ENCODE assay signal across 8 cellular contexts in the genomic region with DNA sequence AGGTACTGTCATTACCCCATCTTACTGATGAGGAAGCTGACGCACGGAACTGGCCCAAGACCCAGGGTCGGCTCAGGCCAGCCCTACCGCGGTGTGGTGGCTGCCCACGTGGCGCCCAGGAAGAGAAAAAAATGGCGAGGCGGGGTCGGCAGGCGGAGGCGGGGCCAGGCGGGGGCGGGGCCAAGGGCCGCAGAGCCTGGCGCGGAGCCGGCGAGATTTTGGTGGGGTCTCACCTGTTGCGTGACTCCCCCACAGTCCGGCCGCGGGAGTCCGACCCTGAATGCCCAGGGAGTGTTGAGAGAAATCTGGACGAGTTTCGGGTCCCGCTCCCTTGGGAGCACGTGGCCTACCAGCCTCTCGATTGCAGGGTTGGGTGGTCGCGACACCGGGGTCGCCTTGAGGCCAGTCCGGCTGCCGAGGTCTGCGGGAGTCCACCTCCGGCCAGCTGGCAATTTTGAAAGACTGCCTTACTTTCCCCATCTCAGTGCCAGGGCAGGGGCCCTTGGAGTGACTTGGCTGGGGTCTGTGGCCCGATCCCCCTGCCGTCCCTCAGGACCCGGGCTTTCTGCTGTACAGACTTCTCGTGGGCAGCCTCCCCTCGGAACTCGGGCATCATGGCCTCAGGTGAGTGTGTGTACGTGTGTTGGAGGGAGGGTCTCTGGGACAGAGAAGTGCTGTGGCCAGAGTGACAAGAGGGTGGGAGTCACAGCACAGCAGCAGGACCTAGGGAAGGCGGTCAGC. TPM values are rescaled to one million over a fixed set of nuclear protein-coding genes. Genes with fewer than 3 reads are reported as not detected.
A peak's percentile ranks its signal among the peaks of the same experiment; 100 is the strongest.
DNase-seq lines count a peak whose midpoint lies in the region; TF ChIP-seq lines count a peak whose summit lies in the region.

A gene (plus strand): TSS at position 183 of the 741 bp plus-strand sequence. CDS start 1,339 bp downstream, outside the sequence.

- H3K36me3 Mint-ChIP-seq in HFFc6 (ENCODE audit: low read depth), result peaks cover 13% of the 10 kb centered on the region

- H4K20me1 ChIP-seq in mammary epithelial cell (ENCODE audit: insufficient read depth, low read length), result no peaks in the 10 kb centered on the region

- peak within 1 kb of the TSS; percentile 88 for H3K9ac ChIP-seq in mammary epithelial cell (ENCODE audit: insufficient read depth, low read length)

- in situ Hi-C loops in mammary epithelial cell (cut with MboI; ENCODE audit: low sequenced_read_pairs in 2 of 2), result loop anchor here in 1 of 2 donors (10.0 kb wide), 1 partner anchor 75 kb away; a partner anchor contains a TSS

- peak within 1 kb of the TSS; percentile 95 for H3K4me3 Mint-ChIP-seq in HFFc6

- H3K27ac ChIP-seq in VCaP (peak within 1 kb of the TSS; percentile 95), mammary epithelial cell (ENCODE audit: insufficient read depth, low read depth, low read length) (peak within 1 kb of the TSS; percentile 78)

- dilution Hi-C loops in mammary epithelial cell (cut with HindIII; ENCODE audit: low sequenced_read_pairs), result loop anchor here (5.0 kb wide), 1 partner anchor 68 kb away; no protein-coding TSS in a partner anchor

- peaks cover 7% of the 10 kb centered on the region for H3K27me3 Mint-ChIP-seq in HFFc6 (ENCODE audit: insufficient read depth)

- H3K9me3 Mint-ChIP-seq in HFFc6, result no peaks in the 10 kb centered on the region

- no TSS peak for BruUV-seq in mammary epithelial cell (replicated peaks; lab: Mats Ljungman, UMichigan)

- H3K4me1 ChIP-seq in mammary epithelial cell (ENCODE audit: insufficient read depth, low read length), result peaks cover 40% of the 10 kb centered on the region

- no peaks in the 10 kb centered on the region for H3K27me3 ChIP-seq in mammary epithelial cell (ENCODE audit: insufficient read depth, low read length)

- peak within 1 kb of the TSS; percentile 100 for H3K27ac Mint-ChIP-seq in HFFc6

- CTCF ChIA-PET in mammary epithelial cell (lab: Charles Lee; ENCODE audit: low non-redundant PET), result no interaction called here

- peak within 1 kb of the TSS; percentile 84 for H2AFZ ChIP-seq in mammary epithelial cell (ENCODE audit: low read depth, low read length)

- H3K4me2 ChIP-seq in mammary epithelial cell (ENCODE audit: insufficient read depth, low read depth, low read length), result peak within 1 kb of the TSS; percentile 84

- no peaks in the 10 kb centered on the region for H3K36me3 ChIP-seq in mammary epithelial cell (ENCODE audit: insufficient read depth, low read length)

- TF ChIP-seq CTCF in GM12865 (IDR thresholded peaks at IDR 0.05; ENCODE audit: insufficient read depth, low read depth, low read length, missing control alignments) (no peak), HFFc6 (IDR thresholded peaks at IDR 0.05) (no peak), VCaP (conservative IDR thresholded peaks at IDR 0.05) (no peak), mammary epithelial cell (conservative IDR thresholded peaks at IDR 0.05 in 1 of 2, IDR thresholded peaks at IDR 0.05 in 1 of 2; ENCODE audit: extremely low read depth in 1 of 2, insufficient read depth in 1 of 2, low read depth in 1 of 2, low read length in 2 of 2) (no peak)

- WGBS in mammary epithelial cell (ENCODE audit: low coverage, missing lambda C conversion rate), result under 1% methylated on average over 11 of the region's 45 CpGs

- H3K4me3 ChIP-seq in GM12865 (ENCODE audit: low read depth, low read length) (peak within 1 kb of the TSS; percentile 63), mammary epithelial cell (replicated peaks in 1 of 3; ENCODE audit: insufficient read depth in 1 of 3, low read depth in 2 of 3, low read length in 3 of 3) (peak within 1 kb of the TSS; percentile 66 to 79 (median 69))

- H3K9me3 ChIP-seq in mammary epithelial cell (replicated peaks; ENCODE audit: insufficient read depth, low read length), result no peaks in the 10 kb centered on the region

- DNase-seq in GM12865 (ENCODE audit: low read depth) (peak; percentile 91), HFFc6 (peak; percentile 74), NCI-H1105 (lab: John Stamatoyannopoulos, UW) (peak; percentile 24), mammary epithelial cell (peak; percentile 77), inferior parietal cortex (ENCODE audit: extremely low spot score) (peak; percentile 45), superior temporal gyrus (ENCODE audit: extremely low spot score) (no peak)
- peak; percentile 55 to 69 (median 64) for DNase-seq in stimulated activated CD4-positive, alpha-beta T cell treated with anti-CD3 and anti-CD28 coated beads, Interleukin-12 subunit alpha, Interleukin-12 subunit beta, amount 100 ng/mL, for 48 hours (ENCODE audit: low read depth in 2 of 3, low spot score in 1 of 3)

- intact Hi-C loops in mammary epithelial cell (cut with micrococcal nuclease), result no loop called here

- H3K4me1 Mint-ChIP-seq in HFFc6 (ENCODE audit: low read depth), result peaks cover 67% of the 10 kb centered on the region

- peaks cover 53% of the 10 kb centered on the region for H3K79me2 ChIP-seq in mammary epithelial cell (ENCODE audit: insufficient read depth, low read length)

RNA-seq across cellular contexts. Expression of the gene that starts here (rescaled TPM):
- total RNA-seq in HFFc6 (2021; fragmentation: NEBNext Ultra II Directional; extraction: Animal tissue kit (Norgen Biotek cat#: 25700)), result 100 to 1,000 TPM; 127 to 172 (median 139) TPM
- total RNA-seq in mammary epithelial cell, result 10 to 100 TPM; 29.7 to 45.2 TPM
- polyA plus RNA-seq in mammary epithelial cell, result 28.3 TPM
- polyA minus RNA-seq in mammary epithelial cell, result 36.7 TPM
